Comparison of ENCODE assay signal across 20 cellular contexts in genomic region chr17:5050281-5050680, GRCh38. TPM values are rescaled to one million over a fixed set of nuclear protein-coding genes. Genes with fewer than 3 reads are reported as not detected.
A peak's percentile ranks its signal among the peaks of the same experiment; 100 is the strongest.
DNase-seq lines count a peak whose midpoint lies in the region; TF ChIP-seq lines count a peak whose summit lies in the region.
"Had no signal": no experiment of that assay in that cellular context is flagged by ENCODE, and none has a peak within 500 bp of the region (broad histone marks: within the 10 kb centered on the region; RNA-seq: fewer than 3 reads in every experiment).

No MANE protein-coding gene starts in this region.

- peak; percentile 48 for DNase-seq in BJ (ENCODE audit: low read depth)
- DNase-seq in Peyer's patch: no peak
- peak; percentile 64 for DNase-seq in fibroblast of the conjunctiva (ENCODE audit: low read depth)
- DNase-seq in RPMI8226: no peak
- DNase-seq in cerebellar nuclear complex (lab: John Stamatoyannopoulos, UW): no peak
- no peak for DNase-seq in DMS53 (lab: John Stamatoyannopoulos, UW)
- DNase-seq in NCI-H2081 (lab: John Stamatoyannopoulos, UW): no peak
- DNase-seq: activated CD4-positive, alpha-beta T cell treated with anti-CD3 and anti-CD28 coated beads, Interleukin-2, amount 50 U/mL, for 1 hour; EL; esophagus squamous epithelium; left ventricle myocardium superior; NCI-H1417 treated with DMSO at 0.1 percent for 48 hours; NCI-H226; SHP77 treated with DMSO at 0.1 percent for 48 hours had no signal

- POLR2A ChIA-PET in BJ (lab: Charles Lee): no interaction called here

- CTCF ChIA-PET in BJ (lab: Yijun Ruan, JAX): interaction anchor here (0.9 to 2.4 kb wide), 4 partner anchors 10 to 18 kb away, joined by 3 to 12 read pairs (median 4); no protein-coding TSS in a partner anchor

- no peaks in the 10 kb centered on the region for H3K27me3 ChIP-seq in BJ (ENCODE audit: control insufficient read depth, insufficient read depth, low read length)
- no peaks in the 10 kb centered on the region for H3K27me3 ChIP-seq in Peyer's patch
- H3K27me3 ChIP-seq: BLaER1 treated with 17β-estradiol and CSF1 and Interleukin-3, amounts not matched to agents 10 nM and 100 nM; esophagus squamous epithelium had no signal

- H3K36me3 ChIP-seq in BJ (ENCODE audit: control insufficient read depth, insufficient read depth, low read length) (no peaks in the 10 kb centered on the region), Peyer's patch (no peaks in the 10 kb centered on the region)
- H3K36me3 ChIP-seq: BLaER1 treated with 17β-estradiol and CSF1 and Interleukin-3, amounts not matched to agents 10 nM and 100 nM; esophagus squamous epithelium; thoracic aorta had no signal

- peaks cover 0 to 37% (median 13%) of the 10 kb centered on the region in 4 donors for H3K4me1 ChIP-seq in Peyer's patch

- H3K27ac ChIP-seq in Peyer's patch (peak overlapping the region in 3 of 4 donors; percentile 69 to 82 (median 72)), skin epidermis (peak overlapping the region in 14 of 21 experiments; percentile 34 to 96 (median 76))
- H3K27ac ChIP-seq: thoracic aorta had no signal

- TF ChIP-seq POLR2A in Peyer's patch (IDR thresholded peaks at IDR 0.05): no peak

- H3K4me3 ChIP-seq in BJ (ENCODE audit: low read depth, low read length): no peak overlapping the region
- no peak overlapping the region for H3K4me3 ChIP-seq in Peyer's patch
- H3K4me3 ChIP-seq in skin epidermis: no peak overlapping the region
- H3K4me3 ChIP-seq: BLaER1 treated with 17β-estradiol and CSF1 and Interleukin-3, amounts not matched to agents 10 nM and 100 nM; coronary artery; esophagus squamous epithelium; GM12878; thoracic aorta had no signal

- TF ChIP-seq CTCF in BJ (IDR thresholded peaks at IDR 0.05; ENCODE audit: insufficient read depth, low read depth, low read length) (no peak), Peyer's patch (IDR thresholded peaks at IDR 0.05) (no peak)

- no peaks in the 10 kb centered on the region for H3K9me3 ChIP-seq in Peyer's patch
- H3K9me3 ChIP-seq: esophagus squamous epithelium, thoracic aorta had no signal

RNA-seq across cellular contexts. Expression of gene SLC52A1, which starts 15.1 kb away (rescaled TPM):
- polyA plus RNA-seq in BJ (2011; rRNA removed): 0.13 and 0.23 TPM in 2 replicates
- 0.19 TPM in 1 of 2 replicates, not detected in the other for polyA minus RNA-seq in BJ (2011; rRNA and poly(A)+ RNA removed)
- total RNA-seq in Peyer's patch: 10 to 100 TPM in 3 of 4 donors, not detected in 1; 12.9 to 50.8 (median 45.3) TPM
- total RNA-seq: left ventricle myocardium superior; natural killer cell treated with Interleukin-12 subunit alpha and Interleukin-12 subunit beta and Interleukin-15 and Interleukin-18, amount 100 ng/mL, for 72 hours; thoracic aorta had no signal

RNA-seq across cellular contexts. Expression of gene ZFP3, which starts 28.0 kb away (rescaled TPM):
- polyA plus RNA-seq in BJ (2011; rRNA removed): 2.0 and 3.7 TPM in 2 replicates
- polyA minus RNA-seq in BJ (2011; rRNA and poly(A)+ RNA removed): 2.1 and 3.1 TPM in 2 replicates
- total RNA-seq in Peyer's patch: 10 to 100 TPM in 2 of 4 donors, 1 to 10 TPM in 2; 7.4 to 13.7 (median 11.0) TPM

RNA-seq across cellular contexts. Expression of gene KIF1C, which starts 52.5 kb away (rescaled TPM):
- 72.8 and 81.6 TPM in 2 replicates for polyA plus RNA-seq in BJ (2011; rRNA removed)
- 73.0 and 76.4 TPM in 2 replicates for polyA minus RNA-seq in BJ (2011; rRNA and poly(A)+ RNA removed)
- 100 to 1,000 TPM in 3 of 4 donors, 10 to 100 TPM in 1; 91.4 to 141 (median 116) TPM for total RNA-seq in Peyer's patch

RNA-seq across cellular contexts. Expression of gene INCA1, which starts 53.0 kb away (rescaled TPM):
- polyA plus RNA-seq in BJ (2011; rRNA removed): 0.55 and 1.3 TPM in 2 replicates
- polyA minus RNA-seq in BJ (2011; rRNA and poly(A)+ RNA removed): 0.24 and 1.6 TPM in 2 replicates
- 1 to 10 TPM in 1 of 4 donors, not detected in 3; 2.4 TPM for total RNA-seq in Peyer's patch

Comparison
In these comparisons a context has a peak if more than half of its experiments do, and no peak if none do; other contexts are left out.
1. DNase-seq: peak in BJ (single experiment) and fibroblast of the conjunctiva (single experiment); none in Peyer's patch (0 of 3), RPMI8226 (single experiment), cerebellar nuclear complex (0 of 2), DMS53 (single experiment) and NCI-H2081 (0 of 2).